ENCODE assay signal across 20 cellular contexts in genomic region chr15:75702431-75702830, GRCh38. TPM values are rescaled to one million over a fixed set of nuclear protein-coding genes. Genes with fewer than 3 reads are reported as not detected.
DNase-seq lines count a peak whose midpoint lies in the region; ATAC-seq and TF ChIP-seq lines count a peak whose summit lies in the region.
"Had no signal": no experiment of that assay in that cellular context is flagged by ENCODE, and none has a peak within 500 bp of the region (broad histone marks: within the 10 kb centered on the region; RNA-seq: fewer than 3 reads in every experiment).

No MANE protein-coding gene starts in this region.

- H3K4me1 ChIP-seq in heart left ventricle = peaks cover 0 to 81% (median 33%) of the 10 kb centered on the region in 12 donors
- H3K4me1 ChIP-seq in transverse colon = peaks cover 31 to 59% (median 42%) of the 10 kb centered on the region in 4 donors

- no peak overlapping the region for H3K4me3 ChIP-seq in heart left ventricle
- no peak overlapping the region for H3K4me3 ChIP-seq in transverse colon
- no peak overlapping the region for H3K4me3 ChIP-seq in foreskin fibroblast (ENCODE audit: low read depth in 1 of 2, low read length in 2 of 2)
- H3K4me3 ChIP-seq: upper lobe of right lung had no signal

- TF ChIP-seq CTCF in heart left ventricle (IDR thresholded peaks at IDR 0.05) = no peak
- TF ChIP-seq CTCF in brain (conservative IDR thresholded peaks at IDR 0.05) = no peak
- no peak for TF ChIP-seq CTCF in nephron progenitor cell (IDR thresholded peaks at IDR 0.05)
- no peak for TF ChIP-seq CTCF in transverse colon (IDR thresholded peaks at IDR 0.05)
- TF ChIP-seq CTCF in foreskin fibroblast (IDR thresholded peaks at IDR 0.05; ENCODE audit: low read depth, low read length) = no peak

- H3K27ac ChIP-seq in heart left ventricle = peak overlapping the region in 8 of 12 donors; percentile 44 to 93 (median 62)
- H3K27ac ChIP-seq in transverse colon = peak overlapping the region; percentile 84 to 94 (median 88)
- H3K27ac ChIP-seq: upper lobe of right lung, WERI-Rb-1 had no signal

- in situ Hi-C loops in transverse colon (cut with MboI; ENCODE audit: low pct_ligation_motif_present in 1 of 4, low pct_unique_long_range_greater_than_20kb in 1 of 4, low sequenced_read_pairs in 3 of 4) = no loop called here

- TF ChIP-seq POLR2A in heart left ventricle (IDR thresholded peaks at IDR 0.05) (no peak), transverse colon (IDR thresholded peaks at IDR 0.05) (no peak)

- H3K27me3 Mint-ChIP-seq in brain (peaks cover 7% of the 10 kb centered on the region), nephron progenitor cell (ENCODE audit: low read depth, poor library complexity) (peaks cover 3% of the 10 kb centered on the region)
- H3K27me3 Mint-ChIP-seq: activated naive CD8-positive, alpha-beta T cell treated with anti-CD3 and anti-CD28 coated beads, Interleukin-2, amount 50 U/mL, for 24 hours; CD4-positive, CD25-positive, alpha-beta regulatory T cell; T-cell had no signal

- no peak for TF ChIP-seq EP300 in transverse colon (IDR thresholded peaks at IDR 0.05; ENCODE audit: low read depth)

- no peaks in the 10 kb centered on the region for H3K27me3 ChIP-seq in heart left ventricle
- H3K27me3 ChIP-seq in transverse colon = no peaks in the 10 kb centered on the region
- H3K27me3 ChIP-seq: upper lobe of right lung had no signal

- H3K27ac Mint-ChIP-seq in brain = peak overlapping the region in 4 of 5 experiments; percentile 41 to 89 (median 58)
- peak overlapping the region; percentile 92 for H3K27ac Mint-ChIP-seq in nephron progenitor cell
- H3K27ac Mint-ChIP-seq: activated naive CD8-positive, alpha-beta T cell treated with anti-CD3 and anti-CD28 coated beads, Interleukin-2, amount 50 U/mL, for 24 hours; T-cell had no signal

- DNase-seq in heart left ventricle (no peak), left cardiac atrium (no peak), nephron progenitor cell (peak; percentile 37), transverse colon (no peak), OCI-M2 (lab: John Stamatoyannopoulos, UW; ENCODE audit: unreplicated experiment) (no peak), foreskin fibroblast (no peak)
- DNase-seq: activated naive CD8-positive, alpha-beta T cell treated with anti-CD3 and anti-CD28 coated beads, Interleukin-2, amount 50 U/mL, for 24 hours; CD4-positive, CD25-positive, alpha-beta regulatory T cell; cerebellar nuclear complex; DMS79 treated with DMSO at 0.1 percent for 48 hours; KG1; mammary epithelial cell; NCI-H1417; NCI-H226; stimulated activated CD4-positive, alpha-beta T cell treated with anti-CD3 and anti-CD28 coated beads, Interleukin-4, amount 100 ng/mL, for 4 hours; T-cell; upper lobe of right lung; WERI-Rb-1 had no signal

- H3K9me3 ChIP-seq in heart left ventricle (no peaks in the 10 kb centered on the region), transverse colon (no peaks in the 10 kb centered on the region)
- H3K9me3 ChIP-seq: upper lobe of right lung had no signal

- H3K4me1 Mint-ChIP-seq in brain = peaks cover 47% of the 10 kb centered on the region
- H3K4me1 Mint-ChIP-seq in nephron progenitor cell = peaks cover 66% of the 10 kb centered on the region

- no peaks in the 10 kb centered on the region for H3K36me3 ChIP-seq in heart left ventricle
- no peaks in the 10 kb centered on the region for H3K36me3 ChIP-seq in transverse colon
- H3K36me3 ChIP-seq: upper lobe of right lung, WERI-Rb-1 had no signal

- H3K4me3 Mint-ChIP-seq in brain = no peak overlapping the region
- H3K4me3 Mint-ChIP-seq in nephron progenitor cell = peak overlapping the region; percentile 39
- H3K4me3 Mint-ChIP-seq: activated naive CD8-positive, alpha-beta T cell treated with anti-CD3 and anti-CD28 coated beads, Interleukin-2, amount 50 U/mL, for 24 hours; CD4-positive, CD25-positive, alpha-beta regulatory T cell; T-cell had no signal

- ATAC-seq in heart left ventricle (no peak), left cardiac atrium (no peak), HG03571 (IDR thresholded peaks at IDR 0.05; ENCODE audit: unreplicated experiment) (no peak)
- ATAC-seq: activated naive CD8-positive, alpha-beta T cell treated with anti-CD3 and anti-CD28 coated beads, Interleukin-2, amount 50 U/mL, for 24 hours; T-cell; upper lobe of right lung had no signal

- H3K9me3 Mint-ChIP-seq in brain (no peaks in the 10 kb centered on the region), nephron progenitor cell (no peaks in the 10 kb centered on the region)
- H3K9me3 Mint-ChIP-seq: activated naive CD8-positive, alpha-beta T cell treated with anti-CD3 and anti-CD28 coated beads, Interleukin-2, amount 50 U/mL, for 24 hours; CD4-positive, CD25-positive, alpha-beta regulatory T cell; T-cell had no signal

- 62 to 74% (median 68%) methylated on average over 3 to 6 of the region's 6 CpGs for WGBS in heart left ventricle, 4 donors
- WGBS in transverse colon (ENCODE audit: low coverage in 1 of 2), 2 donors = 69% methylated on average over 3 of the region's 6 CpGs; no CpG with 5 or more reads in 1 of the 2 donors

- no peaks in the 10 kb centered on the region for H3K36me3 Mint-ChIP-seq in brain
- no peaks in the 10 kb centered on the region for H3K36me3 Mint-ChIP-seq in nephron progenitor cell (ENCODE audit: low read depth)
- H3K36me3 Mint-ChIP-seq: CD4-positive, CD25-positive, alpha-beta regulatory T cell; T-cell had no signal

- intact Hi-C loops in heart left ventricle (cut with DNase I) = no loop called here
- intact Hi-C loops in left cardiac atrium (cut with DNase I) = no loop called here
- intact Hi-C loops in transverse colon (cut with DNase I; ENCODE audit: low total_unique reads) = no loop called here

RNA-seq across cellular contexts. Expression of gene CSPG4, which starts 10.2 kb away (rescaled TPM):
- total RNA-seq in heart left ventricle (10 to 100 TPM in 8 of 9 donors, 1 to 10 TPM in 1; 9.0 to 46.9 (median 18.8) TPM), left cardiac atrium (10 to 100 TPM; 16.8 to 27.6 TPM), transverse colon (10 to 100 TPM; 11.2 to 60.9 (median 31.3) TPM)
- polyA plus RNA-seq in heart left ventricle (10 to 100 TPM in 1 of 2 donors, 1 to 10 TPM in 1; 8.5 to 13.9 TPM), brain (ENCODE audit: insufficient read depth, low read depth, low replicate concordance) (11.3 TPM)
- total RNA-seq: CD4-positive, CD25-positive, alpha-beta regulatory T cell had no signal
- polyA plus RNA-seq: CD4-positive, CD25-positive, alpha-beta regulatory T cell had no signal

RNA-seq across cellular contexts. Expression of gene SNX33, which starts 54.7 kb away (rescaled TPM):
- 10 to 100 TPM in 6 of 9 donors, 1 to 10 TPM in 3; 8.3 to 20.9 (median 11.6) TPM for total RNA-seq in heart left ventricle
- 1 to 10 TPM; 7.7 to 9.2 TPM for polyA plus RNA-seq in heart left ventricle
- total RNA-seq in left cardiac atrium = 10 to 100 TPM; 14.3 to 17.0 TPM
- polyA plus RNA-seq in brain (ENCODE audit: insufficient read depth, low read depth, low replicate concordance) = 4.3 TPM
- 10 to 100 TPM; 26.5 to 52.0 (median 36.5) TPM for total RNA-seq in transverse colon
